ENCODE assay signal across 1 cellular context in the genomic region with DNA sequence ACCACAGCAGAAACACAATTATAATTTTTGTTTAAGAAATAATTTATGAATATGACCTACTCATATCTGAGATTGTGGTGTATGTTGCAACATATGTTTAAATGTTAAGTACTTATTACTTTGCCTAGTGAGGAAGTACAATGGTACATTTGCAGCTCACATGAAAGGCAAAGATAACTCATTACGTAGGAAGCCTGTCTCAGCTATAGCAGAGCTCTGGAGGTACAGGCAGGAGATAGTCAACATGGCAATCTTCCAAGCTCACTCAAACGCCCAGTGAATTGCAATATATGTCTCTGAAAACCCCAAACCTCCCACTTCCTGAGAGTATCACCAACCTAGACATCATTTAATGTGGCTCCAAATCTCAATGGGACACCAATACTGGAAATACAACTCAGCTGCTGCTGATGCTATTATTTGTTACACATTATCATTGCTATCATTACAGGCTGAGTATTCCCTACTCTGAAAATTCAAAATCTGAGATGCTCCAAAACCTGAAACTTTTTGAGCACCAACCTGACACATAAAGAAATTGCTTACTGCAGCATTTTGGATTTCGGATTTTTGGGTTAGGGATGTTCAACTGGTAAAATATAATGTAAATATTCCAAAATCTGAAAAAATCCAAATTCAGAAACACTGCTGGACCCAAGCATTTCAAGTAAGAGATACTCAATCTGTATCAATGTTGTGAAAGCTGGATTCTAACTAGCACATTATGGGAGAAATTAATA.
TF ChIP-seq lines count a peak whose summit lies in the region.

No MANE protein-coding gene starts in this region.

TF ChIP-seq in WTC11, 78 proteins besides CTCF, POLR2A, EP300 and RAD21 (continued from another document):
- TF ChIP-seq, protein P1, sequence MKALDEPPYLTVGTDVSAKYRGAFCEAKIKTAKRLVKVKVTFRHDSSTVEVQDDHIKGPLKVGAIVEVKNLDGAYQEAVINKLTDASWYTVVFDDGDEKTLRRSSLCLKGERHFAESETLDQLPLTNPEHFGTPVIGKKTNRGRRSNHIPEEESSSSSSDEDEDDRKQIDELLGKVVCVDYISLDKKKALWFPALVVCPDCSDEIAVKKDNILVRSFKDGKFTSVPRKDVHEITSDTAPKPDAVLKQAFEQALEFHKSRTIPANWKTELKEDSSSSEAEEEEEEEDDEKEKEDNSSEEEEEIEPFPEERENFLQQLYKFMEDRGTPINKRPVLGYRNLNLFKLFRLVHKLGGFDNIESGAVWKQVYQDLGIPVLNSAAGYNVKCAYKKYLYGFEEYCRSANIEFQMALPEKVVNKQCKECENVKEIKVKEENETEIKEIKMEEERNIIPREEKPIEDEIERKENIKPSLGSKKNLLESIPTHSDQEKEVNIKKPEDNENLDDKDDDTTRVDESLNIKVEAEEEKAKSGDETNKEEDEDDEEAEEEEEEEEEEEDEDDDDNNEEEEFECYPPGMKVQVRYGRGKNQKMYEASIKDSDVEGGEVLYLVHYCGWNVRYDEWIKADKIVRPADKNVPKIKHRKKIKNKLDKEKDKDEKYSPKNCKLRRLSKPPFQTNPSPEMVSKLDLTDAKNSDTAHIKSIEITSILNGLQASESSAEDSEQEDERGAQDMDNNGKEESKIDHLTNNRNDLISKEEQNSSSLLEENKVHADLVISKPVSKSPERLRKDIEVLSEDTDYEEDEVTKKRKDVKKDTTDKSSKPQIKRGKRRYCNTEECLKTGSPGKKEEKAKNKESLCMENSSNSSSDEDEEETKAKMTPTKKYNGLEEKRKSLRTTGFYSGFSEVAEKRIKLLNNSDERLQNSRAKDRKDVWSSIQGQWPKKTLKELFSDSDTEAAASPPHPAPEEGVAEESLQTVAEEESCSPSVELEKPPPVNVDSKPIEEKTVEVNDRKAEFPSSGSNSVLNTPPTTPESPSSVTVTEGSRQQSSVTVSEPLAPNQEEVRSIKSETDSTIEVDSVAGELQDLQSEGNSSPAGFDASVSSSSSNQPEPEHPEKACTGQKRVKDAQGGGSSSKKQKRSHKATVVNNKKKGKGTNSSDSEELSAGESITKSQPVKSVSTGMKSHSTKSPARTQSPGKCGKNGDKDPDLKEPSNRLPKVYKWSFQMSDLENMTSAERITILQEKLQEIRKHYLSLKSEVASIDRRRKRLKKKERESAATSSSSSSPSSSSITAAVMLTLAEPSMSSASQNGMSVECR (CRISPR knock-in tag; IDR thresholded peaks at IDR 0.05; ENCODE audit: borderline replicate concordance) = no peak
- TF ChIP-seq ZBTB21 (CRISPR knock-in tag; IDR thresholded peaks at IDR 0.05; ENCODE audit: borderline replicate concordance) = no peak
TF ChIP-seq in WTC11: peak in this region for 0.
